ENCODE assay signal across 23 cellular contexts in the genomic region with DNA sequence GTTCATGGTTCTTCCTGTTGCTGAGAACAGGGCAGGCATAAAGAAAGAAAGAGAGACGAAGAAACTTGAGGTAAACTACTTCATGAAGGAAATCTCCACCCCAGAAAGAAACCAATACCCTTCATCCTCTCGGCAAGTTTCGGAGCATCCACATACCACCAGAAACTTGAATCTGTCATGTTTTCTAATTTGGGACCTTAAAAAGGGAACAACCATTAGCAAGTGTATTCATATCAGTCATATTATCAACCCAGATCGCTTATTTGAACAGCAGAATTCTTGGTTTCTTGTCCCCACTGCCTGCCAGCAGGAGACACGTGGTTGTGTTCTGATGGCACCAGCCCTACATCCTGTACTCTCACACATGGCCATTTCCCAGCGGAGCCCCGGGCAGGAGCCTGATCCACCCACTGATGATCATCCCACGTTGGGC. TPM values are rescaled to one million over a fixed set of nuclear protein-coding genes. Genes with fewer than 3 reads are reported as not detected.
DNase-seq lines count a peak whose midpoint lies in the region; ATAC-seq, FAIRE-seq and TF ChIP-seq lines count a peak whose summit lies in the region.
"Had no signal": no experiment of that assay in that cellular context is flagged by ENCODE, and none has a peak within 500 bp of the region (broad histone marks: within the 10 kb centered on the region; RNA-seq: fewer than 3 reads in every experiment).

No MANE protein-coding gene starts in this region.

- no peaks in the 10 kb centered on the region for H3K4me1 ChIP-seq in SJCRH30

- H3K36me3 ChIP-seq in SJCRH30, result no peaks in the 10 kb centered on the region
- H3K36me3 ChIP-seq: neutrophil, thyroid gland had no signal

- no peaks in the 10 kb centered on the region for H3K27me3 Mint-ChIP-seq in neural crest cell (ENCODE audit: low read depth)

- no peak overlapping the region for H3K4me3 Mint-ChIP-seq in neural crest cell
- H3K4me3 Mint-ChIP-seq: activated T-cell treated with anti-CD3 and anti-CD28 coated beads, Interleukin-2, amount 50 U/mL, for 24 hours; stimulated activated effector memory CD8-positive, alpha-beta T cell treated with anti-CD3 and anti-CD28 coated beads, Interleukin-12 subunit alpha, Interleukin-12 subunit beta, amount 100 ng/mL, for 72 hours; T-cell had no signal

- H3K27ac ChIP-seq in SJCRH30, result no peak overlapping the region
- H3K27ac ChIP-seq: coronary artery, neutrophil, thyroid gland, VCaP had no signal

- peak overlapping the region; percentile 9 for H3K27ac Mint-ChIP-seq in neural crest cell (ENCODE audit: unreplicated experiment)
- H3K27ac Mint-ChIP-seq: activated T-cell treated with anti-CD3 and anti-CD28 coated beads, Interleukin-2, amount 50 U/mL, for 24 hours; stimulated activated effector memory CD8-positive, alpha-beta T cell treated with anti-CD3 and anti-CD28 coated beads, Interleukin-12 subunit alpha, Interleukin-12 subunit beta, amount 100 ng/mL, for 72 hours; T-cell had no signal

- H3K9me3 ChIP-seq in SJCRH30 (replicated peaks), result no peaks in the 10 kb centered on the region
- H3K9me3 ChIP-seq: neutrophil, thyroid gland had no signal

- H3K9me3 Mint-ChIP-seq in neural crest cell, result no peaks in the 10 kb centered on the region
- H3K9me3 Mint-ChIP-seq: activated T-cell treated with anti-CD3 and anti-CD28 coated beads, Interleukin-2, amount 50 U/mL, for 24 hours; stimulated activated effector memory CD8-positive, alpha-beta T cell treated with anti-CD3 and anti-CD28 coated beads, Interleukin-12 subunit alpha, Interleukin-12 subunit beta, amount 100 ng/mL, for 72 hours; T-cell had no signal

- DNase-seq in neural crest cell (ENCODE audit: low read depth, low spot score) (no peak), UCSD-AML1 (lab: John Stamatoyannopoulos, UW; ENCODE audit: unreplicated experiment) (no peak), HTR-8/SVneo (ENCODE audit: insufficient read length, low spot score) (no peak), SJCRH30 (no peak)
- no peak for DNase-seq in effector CD4-positive, alpha-beta T cell
- DNase-seq: activated CD4-positive, alpha-beta T cell treated with anti-CD3 and anti-CD28 coated beads, Interleukin-2, amount 50 U/mL, for 48 hours; activated naive CD4-positive, alpha-beta T cell treated with anti-CD3 and anti-CD28 coated beads, Interleukin-2, amount 50 U/mL, for 16 hours; activated T-cell treated with anti-CD3 and anti-CD28 coated beads, Interleukin-2, amount 50 U/mL, for 24 hours; COR-L47; Kasumi-1; NCI-H1105 treated with DMSO at 0.1 percent for 48 hours; NCI-H524; T-cell; thyroid gland had no signal

- ATAC-seq in GM18868 (IDR thresholded peaks at IDR 0.05; ENCODE audit: unreplicated experiment), result peak; percentile 77
- ATAC-seq in GM21526 (IDR thresholded peaks at IDR 0.05; ENCODE audit: low FRiP score, unreplicated experiment), result peak; percentile 67
- peak; percentile 66 for ATAC-seq in HG03442 (IDR thresholded peaks at IDR 0.05; ENCODE audit: unreplicated experiment)
- ATAC-seq: Right ventricle myocardium inferior; stimulated activated effector memory CD8-positive, alpha-beta T cell treated with anti-CD3 and anti-CD28 coated beads, Interleukin-12 subunit alpha, Interleukin-12 subunit beta, amount 100 ng/mL, for 72 hours; T-cell had no signal

- peaks cover 85% of the 10 kb centered on the region for H3K4me1 Mint-ChIP-seq in neural crest cell
- H3K4me1 Mint-ChIP-seq: stimulated activated effector memory CD8-positive, alpha-beta T cell treated with anti-CD3 and anti-CD28 coated beads, Interleukin-12 subunit alpha, Interleukin-12 subunit beta, amount 100 ng/mL, for 72 hours; T-cell had no signal

- no peaks in the 10 kb centered on the region for H3K36me3 Mint-ChIP-seq in neural crest cell (ENCODE audit: low read depth)
- H3K36me3 Mint-ChIP-seq: stimulated activated effector memory CD8-positive, alpha-beta T cell treated with anti-CD3 and anti-CD28 coated beads, Interleukin-12 subunit alpha, Interleukin-12 subunit beta, amount 100 ng/mL, for 72 hours; T-cell had no signal

- FAIRE-seq in HTR-8/SVneo (lab: Jason Lieb, UNC), result no peak
- FAIRE-seq: astrocyte had no signal

- H3K4me3 ChIP-seq in SJCRH30, result no peak overlapping the region
- H3K4me3 ChIP-seq: coronary artery, thyroid gland had no signal

- TF ChIP-seq CTCF in neural crest cell (conservative IDR thresholded peaks at IDR 0.05), result no peak

- no peaks in the 10 kb centered on the region for H3K27me3 ChIP-seq in SJCRH30
- H3K27me3 ChIP-seq: neutrophil, thyroid gland had no signal

RNA-seq across cellular contexts. Expression of gene FZD7, which starts 53.2 kb away (rescaled TPM):
- total RNA-seq in neural crest cell, result 89.1 and 91.0 TPM in 2 replicates
- 9.2 and 10.0 TPM in 2 replicates for total RNA-seq in SJCRH30 (2014; rRNA removed; shearing (Covaris generic))
